ENCODE assay signal across 2 cellular contexts in the genomic region with DNA sequence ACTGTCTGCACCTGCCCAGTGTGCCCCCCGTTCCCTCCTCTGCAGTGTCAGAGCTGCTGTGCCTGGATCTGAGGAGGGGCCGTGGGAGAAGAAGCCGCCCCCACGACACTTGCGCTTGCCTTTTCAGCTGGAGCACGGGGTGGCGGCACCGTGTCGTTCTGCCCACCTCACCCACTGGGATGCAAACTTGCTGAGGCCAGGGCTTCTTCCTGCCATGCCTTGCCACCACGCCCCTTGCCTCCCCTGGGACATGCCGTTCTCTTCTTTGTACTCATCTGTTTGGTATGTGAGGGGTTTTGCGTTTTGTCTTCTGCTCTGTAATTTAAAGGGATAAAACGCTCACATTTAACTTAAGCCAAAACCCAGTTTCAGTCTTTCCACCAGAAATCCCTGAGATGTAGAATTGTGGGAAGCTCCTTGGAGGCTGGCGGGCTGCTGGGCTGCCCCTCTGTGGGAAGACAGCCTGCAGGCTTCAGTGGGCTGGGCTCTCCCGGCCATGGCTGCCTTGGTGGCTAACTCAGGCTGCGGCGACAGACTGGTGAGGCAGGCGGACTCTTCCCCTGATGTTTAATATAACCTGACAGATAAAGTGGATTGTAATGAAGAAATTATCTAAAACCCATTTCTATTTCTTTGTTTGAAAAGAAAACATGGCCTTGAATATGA.
A peak's percentile ranks its signal among the peaks of the same experiment; 100 is the strongest.
TF ChIP-seq lines count a peak whose summit lies in the region.

No MANE protein-coding gene starts in this region.

TF ChIP-seq in HepG2, 621 proteins besides CTCF, POLR2A, EP300 and RAD21:
- TF ChIP-seq, protein P1, sequence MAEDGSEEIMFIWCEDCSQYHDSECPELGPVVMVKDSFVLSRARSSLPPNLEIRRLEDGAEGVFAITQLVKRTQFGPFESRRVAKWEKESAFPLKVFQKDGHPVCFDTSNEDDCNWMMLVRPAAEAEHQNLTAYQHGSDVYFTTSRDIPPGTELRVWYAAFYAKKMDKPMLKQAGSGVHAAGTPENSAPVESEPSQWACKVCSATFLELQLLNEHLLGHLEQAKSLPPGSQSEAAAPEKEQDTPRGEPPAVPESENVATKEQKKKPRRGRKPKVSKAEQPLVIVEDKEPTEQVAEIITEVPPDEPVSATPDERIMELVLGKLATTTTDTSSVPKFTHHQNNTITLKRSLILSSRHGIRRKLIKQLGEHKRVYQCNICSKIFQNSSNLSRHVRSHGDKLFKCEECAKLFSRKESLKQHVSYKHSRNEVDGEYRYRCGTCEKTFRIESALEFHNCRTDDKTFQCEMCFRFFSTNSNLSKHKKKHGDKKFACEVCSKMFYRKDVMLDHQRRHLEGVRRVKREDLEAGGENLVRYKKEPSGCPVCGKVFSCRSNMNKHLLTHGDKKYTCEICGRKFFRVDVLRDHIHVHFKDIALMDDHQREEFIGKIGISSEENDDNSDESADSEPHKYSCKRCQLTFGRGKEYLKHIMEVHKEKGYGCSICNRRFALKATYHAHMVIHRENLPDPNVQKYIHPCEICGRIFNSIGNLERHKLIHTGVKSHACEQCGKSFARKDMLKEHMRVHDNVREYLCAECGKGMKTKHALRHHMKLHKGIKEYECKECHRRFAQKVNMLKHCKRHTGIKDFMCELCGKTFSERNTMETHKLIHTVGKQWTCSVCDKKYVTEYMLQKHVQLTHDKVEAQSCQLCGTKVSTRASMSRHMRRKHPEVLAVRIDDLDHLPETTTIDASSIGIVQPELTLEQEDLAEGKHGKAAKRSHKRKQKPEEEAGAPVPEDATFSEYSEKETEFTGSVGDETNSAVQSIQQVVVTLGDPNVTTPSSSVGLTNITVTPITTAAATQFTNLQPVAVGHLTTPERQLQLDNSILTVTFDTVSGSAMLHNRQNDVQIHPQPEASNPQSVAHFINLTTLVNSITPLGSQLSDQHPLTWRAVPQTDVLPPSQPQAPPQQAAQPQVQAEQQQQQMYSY (CRISPR knock-in tag; IDR thresholded peaks at IDR 0.05), result no peak
- TF ChIP-seq FOXC1 (CRISPR knock-in tag; IDR thresholded peaks at IDR 0.05; ENCODE audit: borderline replicate concordance) (no peak), EZH2 (conservative IDR thresholded peaks at IDR 0.05; ENCODE audit: low read depth, low read length) (no peak), AGO2 (optimal IDR thresholded peaks at IDR 0.05; ENCODE audit: low read depth, low read length) (peak; percentile 34)

TF ChIP-seq in WTC11, 78 proteins besides CTCF, POLR2A, EP300 and RAD21 (continued from another document):
- TF ChIP-seq, protein P2, sequence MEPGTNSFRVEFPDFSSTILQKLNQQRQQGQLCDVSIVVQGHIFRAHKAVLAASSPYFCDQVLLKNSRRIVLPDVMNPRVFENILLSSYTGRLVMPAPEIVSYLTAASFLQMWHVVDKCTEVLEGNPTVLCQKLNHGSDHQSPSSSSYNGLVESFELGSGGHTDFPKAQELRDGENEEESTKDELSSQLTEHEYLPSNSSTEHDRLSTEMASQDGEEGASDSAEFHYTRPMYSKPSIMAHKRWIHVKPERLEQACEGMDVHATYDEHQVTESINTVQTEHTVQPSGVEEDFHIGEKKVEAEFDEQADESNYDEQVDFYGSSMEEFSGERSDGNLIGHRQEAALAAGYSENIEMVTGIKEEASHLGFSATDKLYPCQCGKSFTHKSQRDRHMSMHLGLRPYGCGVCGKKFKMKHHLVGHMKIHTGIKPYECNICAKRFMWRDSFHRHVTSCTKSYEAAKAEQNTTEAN (CRISPR knock-in tag; IDR thresholded peaks at IDR 0.05), result no peak
- TF ChIP-seq, protein P3, sequence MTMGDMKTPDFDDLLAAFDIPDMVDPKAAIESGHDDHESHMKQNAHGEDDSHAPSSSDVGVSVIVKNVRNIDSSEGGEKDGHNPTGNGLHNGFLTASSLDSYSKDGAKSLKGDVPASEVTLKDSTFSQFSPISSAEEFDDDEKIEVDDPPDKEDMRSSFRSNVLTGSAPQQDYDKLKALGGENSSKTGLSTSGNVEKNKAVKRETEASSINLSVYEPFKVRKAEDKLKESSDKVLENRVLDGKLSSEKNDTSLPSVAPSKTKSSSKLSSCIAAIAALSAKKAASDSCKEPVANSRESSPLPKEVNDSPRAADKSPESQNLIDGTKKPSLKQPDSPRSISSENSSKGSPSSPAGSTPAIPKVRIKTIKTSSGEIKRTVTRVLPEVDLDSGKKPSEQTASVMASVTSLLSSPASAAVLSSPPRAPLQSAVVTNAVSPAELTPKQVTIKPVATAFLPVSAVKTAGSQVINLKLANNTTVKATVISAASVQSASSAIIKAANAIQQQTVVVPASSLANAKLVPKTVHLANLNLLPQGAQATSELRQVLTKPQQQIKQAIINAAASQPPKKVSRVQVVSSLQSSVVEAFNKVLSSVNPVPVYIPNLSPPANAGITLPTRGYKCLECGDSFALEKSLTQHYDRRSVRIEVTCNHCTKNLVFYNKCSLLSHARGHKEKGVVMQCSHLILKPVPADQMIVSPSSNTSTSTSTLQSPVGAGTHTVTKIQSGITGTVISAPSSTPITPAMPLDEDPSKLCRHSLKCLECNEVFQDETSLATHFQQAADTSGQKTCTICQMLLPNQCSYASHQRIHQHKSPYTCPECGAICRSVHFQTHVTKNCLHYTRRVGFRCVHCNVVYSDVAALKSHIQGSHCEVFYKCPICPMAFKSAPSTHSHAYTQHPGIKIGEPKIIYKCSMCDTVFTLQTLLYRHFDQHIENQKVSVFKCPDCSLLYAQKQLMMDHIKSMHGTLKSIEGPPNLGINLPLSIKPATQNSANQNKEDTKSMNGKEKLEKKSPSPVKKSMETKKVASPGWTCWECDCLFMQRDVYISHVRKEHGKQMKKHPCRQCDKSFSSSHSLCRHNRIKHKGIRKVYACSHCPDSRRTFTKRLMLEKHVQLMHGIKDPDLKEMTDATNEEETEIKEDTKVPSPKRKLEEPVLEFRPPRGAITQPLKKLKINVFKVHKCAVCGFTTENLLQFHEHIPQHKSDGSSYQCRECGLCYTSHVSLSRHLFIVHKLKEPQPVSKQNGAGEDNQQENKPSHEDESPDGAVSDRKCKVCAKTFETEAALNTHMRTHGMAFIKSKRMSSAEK (CRISPR knock-in tag; IDR thresholded peaks at IDR 0.05; ENCODE audit: borderline replicate concordance), result no peak
- TF ChIP-seq, protein P4, sequence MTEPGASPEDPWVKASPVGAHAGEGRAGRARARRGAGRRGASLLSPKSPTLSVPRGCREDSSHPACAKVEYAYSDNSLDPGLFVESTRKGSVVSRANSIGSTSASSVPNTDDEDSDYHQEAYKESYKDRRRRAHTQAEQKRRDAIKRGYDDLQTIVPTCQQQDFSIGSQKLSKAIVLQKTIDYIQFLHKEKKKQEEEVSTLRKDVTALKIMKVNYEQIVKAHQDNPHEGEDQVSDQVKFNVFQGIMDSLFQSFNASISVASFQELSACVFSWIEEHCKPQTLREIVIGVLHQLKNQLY (CRISPR knock-in tag; IDR thresholded peaks at IDR 0.05), result no peak
- TF ChIP-seq, protein P5, sequence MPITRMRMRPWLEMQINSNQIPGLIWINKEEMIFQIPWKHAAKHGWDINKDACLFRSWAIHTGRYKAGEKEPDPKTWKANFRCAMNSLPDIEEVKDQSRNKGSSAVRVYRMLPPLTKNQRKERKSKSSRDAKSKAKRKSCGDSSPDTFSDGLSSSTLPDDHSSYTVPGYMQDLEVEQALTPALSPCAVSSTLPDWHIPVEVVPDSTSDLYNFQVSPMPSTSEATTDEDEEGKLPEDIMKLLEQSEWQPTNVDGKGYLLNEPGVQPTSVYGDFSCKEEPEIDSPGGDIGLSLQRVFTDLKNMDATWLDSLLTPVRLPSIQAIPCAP (CRISPR knock-in tag; IDR thresholded peaks at IDR 0.05), result no peak
- no peak for TF ChIP-seq GTF2I (CRISPR knock-in tag; conservative IDR thresholded peaks at IDR 0.05)
TF ChIP-seq in WTC11: peak in this region for 0.
